1 cellular context compared by ENCODE assay signal in the genomic region with DNA sequence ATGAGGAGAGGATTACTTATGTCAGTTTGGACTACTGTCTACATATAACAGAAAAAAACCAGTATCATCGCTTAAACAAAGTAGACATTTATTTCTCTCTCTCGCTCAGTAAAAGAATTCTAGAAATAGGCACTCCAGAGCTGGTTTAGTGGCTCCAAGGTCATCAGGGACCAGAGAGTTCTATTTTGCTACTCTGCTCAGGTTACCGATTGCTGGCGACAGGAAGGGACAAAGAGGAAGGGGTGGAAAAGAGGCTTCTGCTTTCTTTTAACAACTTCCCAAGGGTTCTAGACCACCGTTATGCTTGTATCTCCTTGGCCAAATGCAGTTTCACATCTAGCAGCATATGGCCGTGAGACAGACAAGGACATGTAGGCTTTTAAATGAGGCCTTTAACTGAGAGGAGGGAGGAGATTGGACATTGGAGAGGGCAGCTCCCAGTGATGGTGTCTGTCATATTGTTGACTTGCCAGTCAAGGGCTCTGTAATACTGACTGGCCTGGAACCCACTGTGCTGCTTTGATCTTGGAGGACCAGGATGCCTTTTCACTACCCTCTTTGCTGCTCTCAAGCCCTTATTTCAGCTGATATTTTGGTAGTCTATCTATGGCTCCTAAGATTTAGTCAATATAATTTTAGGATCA.
A peak's percentile ranks its signal among the peaks of the same experiment; 100 is the strongest.
TF ChIP-seq lines count a peak whose summit lies in the region.

No MANE protein-coding gene starts in this region.

TF ChIP-seq in HepG2, 621 proteins besides CTCF, POLR2A, EP300 and RAD21 (continued from another document and continues in another):
- TF ChIP-seq, protein P1, sequence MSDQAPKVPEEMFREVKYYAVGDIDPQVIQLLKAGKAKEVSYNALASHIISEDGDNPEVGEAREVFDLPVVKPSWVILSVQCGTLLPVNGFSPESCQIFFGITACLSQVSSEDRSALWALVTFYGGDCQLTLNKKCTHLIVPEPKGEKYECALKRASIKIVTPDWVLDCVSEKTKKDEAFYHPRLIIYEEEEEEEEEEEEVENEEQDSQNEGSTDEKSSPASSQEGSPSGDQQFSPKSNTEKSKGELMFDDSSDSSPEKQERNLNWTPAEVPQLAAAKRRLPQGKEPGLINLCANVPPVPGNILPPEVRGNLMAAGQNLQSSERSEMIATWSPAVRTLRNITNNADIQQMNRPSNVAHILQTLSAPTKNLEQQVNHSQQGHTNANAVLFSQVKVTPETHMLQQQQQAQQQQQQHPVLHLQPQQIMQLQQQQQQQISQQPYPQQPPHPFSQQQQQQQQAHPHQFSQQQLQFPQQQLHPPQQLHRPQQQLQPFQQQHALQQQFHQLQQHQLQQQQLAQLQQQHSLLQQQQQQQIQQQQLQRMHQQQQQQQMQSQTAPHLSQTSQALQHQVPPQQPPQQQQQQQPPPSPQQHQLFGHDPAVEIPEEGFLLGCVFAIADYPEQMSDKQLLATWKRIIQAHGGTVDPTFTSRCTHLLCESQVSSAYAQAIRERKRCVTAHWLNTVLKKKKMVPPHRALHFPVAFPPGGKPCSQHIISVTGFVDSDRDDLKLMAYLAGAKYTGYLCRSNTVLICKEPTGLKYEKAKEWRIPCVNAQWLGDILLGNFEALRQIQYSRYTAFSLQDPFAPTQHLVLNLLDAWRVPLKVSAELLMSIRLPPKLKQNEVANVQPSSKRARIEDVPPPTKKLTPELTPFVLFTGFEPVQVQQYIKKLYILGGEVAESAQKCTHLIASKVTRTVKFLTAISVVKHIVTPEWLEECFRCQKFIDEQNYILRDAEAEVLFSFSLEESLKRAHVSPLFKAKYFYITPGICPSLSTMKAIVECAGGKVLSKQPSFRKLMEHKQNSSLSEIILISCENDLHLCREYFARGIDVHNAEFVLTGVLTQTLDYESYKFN (CRISPR knock-in tag; conservative IDR thresholded peaks at IDR 0.05) = 0 out of 2 replicates have a peak, but pooled peaks have one; percentile 20
- TF ChIP-seq ZNF235 (CRISPR knock-in tag; IDR thresholded peaks at IDR 0.05; ENCODE audit: borderline replicate concordance) (no peak), TRIM24 (CRISPR knock-in tag; IDR thresholded peaks at IDR 0.05) (no peak), KDM1A (CRISPR knock-in tag; IDR thresholded peaks at IDR 0.05) (no peak), SIX4 (CRISPR knock-in tag; IDR thresholded peaks at IDR 0.05) (0 out of 2 replicates have a peak, but pooled peaks have one; percentile 40), HES4 (CRISPR knock-in tag; IDR thresholded peaks at IDR 0.05; ENCODE audit: borderline replicate concordance) (no peak), HMG20A (CRISPR knock-in tag; IDR thresholded peaks at IDR 0.05; ENCODE audit: borderline replicate concordance) (peak; percentile 15; the same call in 1 of the 2 replicates), ZNF232 (CRISPR knock-in tag; IDR thresholded peaks at IDR 0.05; ENCODE audit: borderline replicate concordance) (no peak), HNF4A (CRISPR knock-in tag; IDR thresholded peaks at IDR 0.05) (no peak), PHF20 (CRISPR knock-in tag; IDR thresholded peaks at IDR 0.05) (no peak), RXRB (CRISPR knock-in tag; IDR thresholded peaks at IDR 0.05; ENCODE audit: borderline replicate concordance) (0 out of 2 replicates have a peak, but pooled peaks have one; percentile 10), TEAD2 (CRISPR knock-in tag; IDR thresholded peaks at IDR 0.05) (no peak), GRHL1 (CRISPR knock-in tag; conservative IDR thresholded peaks at IDR 0.05) (no peak), SRY (CRISPR knock-in tag; IDR thresholded peaks at IDR 0.05) (no peak), CHD2 (IDR thresholded peaks at IDR 0.05; ENCODE audit: low read depth, low read length) (no peak), ZNF839 (CRISPR knock-in tag; IDR thresholded peaks at IDR 0.05; ENCODE audit: borderline replicate concordance) (no peak), LBX2 (CRISPR knock-in tag; IDR thresholded peaks at IDR 0.05; ENCODE audit: borderline replicate concordance) (no peak), NKX3-1 (CRISPR knock-in tag; IDR thresholded peaks at IDR 0.05) (no peak), POGZ (CRISPR knock-in tag; IDR thresholded peaks at IDR 0.05) (0 out of 2 replicates have a peak, but pooled peaks have one; percentile 19), ZNF552 (CRISPR knock-in tag; IDR thresholded peaks at IDR 0.05; ENCODE audit: borderline replicate concordance) (no peak), ZFX (CRISPR knock-in tag; IDR thresholded peaks at IDR 0.05; ENCODE audit: low read depth) (0 out of 2 replicates have a peak, but pooled peaks have one; percentile 24), ZNF737 (CRISPR knock-in tag; IDR thresholded peaks at IDR 0.05; ENCODE audit: borderline replicate concordance) (no peak), TMF1 (CRISPR knock-in tag; IDR thresholded peaks at IDR 0.05; ENCODE audit: low read depth) (no peak), ARID5B (CRISPR knock-in tag; IDR thresholded peaks at IDR 0.05) (peak; percentile 36; the same call in 1 of the 2 replicates), FOXP1 (IDR thresholded peaks at IDR 0.05) (no peak), FOXP1 (CRISPR knock-in tag; IDR thresholded peaks at IDR 0.05) (peak; percentile 9; the same call in 1 of the 2 replicates), PBX2 (CRISPR knock-in tag; IDR thresholded peaks at IDR 0.05) (0 out of 2 replicates have a peak, but pooled peaks have one; percentile 29), TCF7 (IDR thresholded peaks at IDR 0.05; ENCODE audit: low read depth) (0 out of 2 replicates have a peak, but pooled peaks have one; percentile 40), RARG (CRISPR knock-in tag; IDR thresholded peaks at IDR 0.05; ENCODE audit: low read depth) (no peak), NFE2L2 (IDR thresholded peaks at IDR 0.05; ENCODE audit: low read length) (no peak), NR2F2 (IDR thresholded peaks at IDR 0.05; ENCODE audit: borderline replicate concordance, low read depth) (no peak), SAP130 (CRISPR knock-in tag; IDR thresholded peaks at IDR 0.05; ENCODE audit: low read depth) (peak; percentile 45), EHMT2 (IDR thresholded peaks at IDR 0.05; ENCODE audit: borderline replicate concordance, low read depth, low read length) (no peak), ZSCAN25 (CRISPR knock-in tag; IDR thresholded peaks at IDR 0.05) (no peak), RBFOX2 (IDR thresholded peaks at IDR 0.05; ENCODE audit: low read depth, low read length) (no peak), CBX5 (CRISPR knock-in tag; IDR thresholded peaks at IDR 0.05; ENCODE audit: borderline replicate concordance) (no peak), HNF1A (IDR thresholded peaks at IDR 0.05; ENCODE audit: low read depth) (no peak), HNF1A (CRISPR knock-in tag; IDR thresholded peaks at IDR 0.05; ENCODE audit: borderline replicate concordance) (no peak), ATAD3A (CRISPR knock-in tag; IDR thresholded peaks at IDR 0.05) (no peak), SOX6 (IDR thresholded peaks at IDR 0.05) (no peak), SOX6 (CRISPR knock-in tag; IDR thresholded peaks at IDR 0.05) (peak; percentile 23; the same call in 1 of the 2 replicates), MAZ (IDR thresholded peaks at IDR 0.05; ENCODE audit: borderline replicate concordance, low read depth, low read length) (no peak), MAZ (CRISPR knock-in tag; IDR thresholded peaks at IDR 0.05; ENCODE audit: low read depth) (no peak)
- TF ChIP-seq, protein P2, sequence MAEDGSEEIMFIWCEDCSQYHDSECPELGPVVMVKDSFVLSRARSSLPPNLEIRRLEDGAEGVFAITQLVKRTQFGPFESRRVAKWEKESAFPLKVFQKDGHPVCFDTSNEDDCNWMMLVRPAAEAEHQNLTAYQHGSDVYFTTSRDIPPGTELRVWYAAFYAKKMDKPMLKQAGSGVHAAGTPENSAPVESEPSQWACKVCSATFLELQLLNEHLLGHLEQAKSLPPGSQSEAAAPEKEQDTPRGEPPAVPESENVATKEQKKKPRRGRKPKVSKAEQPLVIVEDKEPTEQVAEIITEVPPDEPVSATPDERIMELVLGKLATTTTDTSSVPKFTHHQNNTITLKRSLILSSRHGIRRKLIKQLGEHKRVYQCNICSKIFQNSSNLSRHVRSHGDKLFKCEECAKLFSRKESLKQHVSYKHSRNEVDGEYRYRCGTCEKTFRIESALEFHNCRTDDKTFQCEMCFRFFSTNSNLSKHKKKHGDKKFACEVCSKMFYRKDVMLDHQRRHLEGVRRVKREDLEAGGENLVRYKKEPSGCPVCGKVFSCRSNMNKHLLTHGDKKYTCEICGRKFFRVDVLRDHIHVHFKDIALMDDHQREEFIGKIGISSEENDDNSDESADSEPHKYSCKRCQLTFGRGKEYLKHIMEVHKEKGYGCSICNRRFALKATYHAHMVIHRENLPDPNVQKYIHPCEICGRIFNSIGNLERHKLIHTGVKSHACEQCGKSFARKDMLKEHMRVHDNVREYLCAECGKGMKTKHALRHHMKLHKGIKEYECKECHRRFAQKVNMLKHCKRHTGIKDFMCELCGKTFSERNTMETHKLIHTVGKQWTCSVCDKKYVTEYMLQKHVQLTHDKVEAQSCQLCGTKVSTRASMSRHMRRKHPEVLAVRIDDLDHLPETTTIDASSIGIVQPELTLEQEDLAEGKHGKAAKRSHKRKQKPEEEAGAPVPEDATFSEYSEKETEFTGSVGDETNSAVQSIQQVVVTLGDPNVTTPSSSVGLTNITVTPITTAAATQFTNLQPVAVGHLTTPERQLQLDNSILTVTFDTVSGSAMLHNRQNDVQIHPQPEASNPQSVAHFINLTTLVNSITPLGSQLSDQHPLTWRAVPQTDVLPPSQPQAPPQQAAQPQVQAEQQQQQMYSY (CRISPR knock-in tag; IDR thresholded peaks at IDR 0.05) = no peak
